ENCODE assay signal across 1 cellular context in genomic region chr11:125624756-125625213, GRCh38.
TF ChIP-seq lines count a peak whose summit lies in the region.

TSS of gene CHEK1 (plus strand) at chr11:125625163. CDS start at chr11:125626769, 1,606 bp downstream.

TF ChIP-seq in SK-N-SH treated with all-trans-retinoic acid at 6 μM for 48 hours, 23 proteins besides CTCF, POLR2A, EP300 and RAD21 (continued from another document):
- TF ChIP-seq TSHZ2 (CRISPR knock-in tag; IDR thresholded peaks at IDR 0.05) = no peak
- TF ChIP-seq CSDC2 (CRISPR knock-in tag; IDR thresholded peaks at IDR 0.05) = no peak
- TF ChIP-seq, protein P1, sequence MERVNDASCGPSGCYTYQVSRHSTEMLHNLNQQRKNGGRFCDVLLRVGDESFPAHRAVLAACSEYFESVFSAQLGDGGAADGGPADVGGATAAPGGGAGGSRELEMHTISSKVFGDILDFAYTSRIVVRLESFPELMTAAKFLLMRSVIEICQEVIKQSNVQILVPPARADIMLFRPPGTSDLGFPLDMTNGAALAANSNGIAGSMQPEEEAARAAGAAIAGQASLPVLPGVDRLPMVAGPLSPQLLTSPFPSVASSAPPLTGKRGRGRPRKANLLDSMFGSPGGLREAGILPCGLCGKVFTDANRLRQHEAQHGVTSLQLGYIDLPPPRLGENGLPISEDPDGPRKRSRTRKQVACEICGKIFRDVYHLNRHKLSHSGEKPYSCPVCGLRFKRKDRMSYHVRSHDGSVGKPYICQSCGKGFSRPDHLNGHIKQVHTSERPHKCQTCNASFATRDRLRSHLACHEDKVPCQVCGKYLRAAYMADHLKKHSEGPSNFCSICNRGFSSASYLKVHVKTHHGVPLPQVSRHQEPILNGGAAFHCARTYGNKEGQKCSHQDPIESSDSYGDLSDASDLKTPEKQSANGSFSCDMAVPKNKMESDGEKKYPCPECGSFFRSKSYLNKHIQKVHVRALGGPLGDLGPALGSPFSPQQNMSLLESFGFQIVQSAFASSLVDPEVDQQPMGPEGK (CRISPR knock-in tag; IDR thresholded peaks at IDR 0.05; ENCODE audit: borderline replicate concordance) = no peak
- no peak for TF ChIP-seq ZNF565 (CRISPR knock-in tag; conservative IDR thresholded peaks at IDR 0.05; ENCODE audit: low read depth)
- no peak for TF ChIP-seq SNAI2 (CRISPR knock-in tag; IDR thresholded peaks at IDR 0.05)
- no peak for TF ChIP-seq GLIS3 (CRISPR knock-in tag; IDR thresholded peaks at IDR 0.05)
- no peak for TF ChIP-seq ISL1 (CRISPR knock-in tag; IDR thresholded peaks at IDR 0.05)
- no peak for TF ChIP-seq ZFP3 (CRISPR knock-in tag; IDR thresholded peaks at IDR 0.05)
- TF ChIP-seq PPARA (CRISPR knock-in tag; IDR thresholded peaks at IDR 0.05; ENCODE audit: borderline replicate concordance) = no peak
- no peak for TF ChIP-seq ARNTL (CRISPR knock-in tag; IDR thresholded peaks at IDR 0.05; ENCODE audit: borderline replicate concordance, low read depth)
- no peak for TF ChIP-seq ZFP30 (CRISPR knock-in tag; IDR thresholded peaks at IDR 0.05)
TF ChIP-seq in SK-N-SH treated with all-trans-retinoic acid at 6 μM for 48 hours: peak in this region for 0.
